In the genomic region with DNA sequence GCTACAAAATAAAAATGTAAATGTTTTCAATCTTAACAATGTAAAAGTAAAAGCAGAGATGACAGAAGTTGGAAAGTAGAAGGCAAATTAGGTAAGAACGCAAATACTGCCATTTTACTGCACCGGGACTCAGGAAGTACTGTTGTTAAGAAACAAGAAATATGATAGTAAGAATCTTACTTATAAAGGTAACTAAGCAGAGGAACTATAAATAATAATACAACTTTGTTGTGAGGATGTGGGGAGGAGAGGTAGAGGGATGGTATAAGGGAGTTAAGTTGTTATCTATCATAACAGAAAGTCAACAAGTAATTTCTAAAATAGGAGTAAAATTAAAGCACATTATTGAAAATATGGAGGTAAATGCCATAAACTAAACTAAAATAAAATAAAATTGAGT, we compare ENCODE assay signal across 17 cellular contexts.
"Had no signal": no experiment of that assay in that cellular context is flagged by ENCODE, and none has a peak within 500 bp of the region (broad histone marks: within the 10 kb centered on the region; RNA-seq: fewer than 3 reads in every experiment).

No MANE protein-coding gene starts in this region.

- DNase-seq: activated CD8-positive, alpha-beta T cell treated with anti-CD3 and anti-CD28 coated beads for 36 hours; activated gamma-delta T cell treated with Interleukin-2 at 50 U/mL for 16 hours; activated T-cell treated with anti-CD3 and anti-CD28 coated beads, Interleukin-2, amount 50 U/mL, for 48 hours; amniotic stem cell; dermis blood vessel endothelial cell; immature natural killer cell; kidney glomerular epithelial cell; left ventricle myocardium inferior; mammary epithelial cell; midbrain; ovary; psoas muscle; right cardiac atrium; stimulated activated CD4-positive, alpha-beta T cell treated with anti-CD3 and anti-CD28 coated beads, Interleukin-2, amount 100 ng/mL, for 24 hours; stomach; trophoblast cell had no signal

- H3K27me3 Mint-ChIP-seq: activated CD8-positive, alpha-beta T cell treated with anti-CD3 and anti-CD28 coated beads for 36 hours had no signal

- H3K36me3 ChIP-seq: left ventricle myocardium inferior, ovary, stomach had no signal

- H3K9me3 Mint-ChIP-seq: activated CD8-positive, alpha-beta T cell treated with anti-CD3 and anti-CD28 coated beads for 36 hours; immature natural killer cell had no signal

- H3K4me3 Mint-ChIP-seq: activated CD8-positive, alpha-beta T cell treated with anti-CD3 and anti-CD28 coated beads for 36 hours; immature natural killer cell had no signal

- H3K4me1 ChIP-seq: left ventricle myocardium inferior, psoas muscle had no signal

- H3K27me3 ChIP-seq: ovary, stomach had no signal

- H3K9me3 ChIP-seq: ovary, stomach had no signal

- ATAC-seq: activated CD8-positive, alpha-beta T cell treated with anti-CD3 and anti-CD28 coated beads for 36 hours; activated naive CD4-positive, alpha-beta T cell treated with anti-CD3 and anti-CD28 coated beads, Interleukin-2, amount 50 U/mL, for 72 hours; psoas muscle; right cardiac atrium had no signal

- H3K4me3 ChIP-seq: left ventricle myocardium inferior, ovary, psoas muscle, stomach had no signal

- H3K27ac ChIP-seq: left ventricle myocardium inferior, ovary, psoas muscle, stomach had no signal

- H3K27ac Mint-ChIP-seq: activated CD8-positive, alpha-beta T cell treated with anti-CD3 and anti-CD28 coated beads for 36 hours; activated naive CD4-positive, alpha-beta T cell treated with anti-CD3 and anti-CD28 coated beads, Interleukin-2, amount 50 U/mL, for 72 hours had no signal
